Comparison of ENCODE assay signal across 8 cellular contexts in genomic region chr2:10079931-10080535, GRCh38. TPM values are rescaled to one million over a fixed set of nuclear protein-coding genes. Genes with fewer than 3 reads are reported as not detected.
DNase-seq lines count a peak whose midpoint lies in the region; ATAC-seq and TF ChIP-seq lines count a peak whose summit lies in the region.

TSS of gene CYS1 (minus strand) at chr2:10080411. CDS start at chr2:10080223, 188 bp downstream.

- POLR2A ChIA-PET in WTC11 (lab: Charles Lee), result interaction anchor here (1.0 kb wide), 1 partner anchor 15 kb away, joined by 3 read pairs; no protein-coding TSS in a partner anchor

- no peak for TF ChIP-seq EP300 in gastroesophageal sphincter (IDR thresholded peaks at IDR 0.05)

- H3K27me3 ChIP-seq in gastroesophageal sphincter (peaks cover 7% of the 10 kb centered on the region), parathyroid adenoma (ENCODE audit: control insufficient read depth, insufficient read depth, low read length) (peaks cover 2% of the 10 kb centered on the region)

- peaks cover 0 to 50% (median 7%) of the 10 kb centered on the region in 3 donors for H3K4me1 ChIP-seq in gastroesophageal sphincter
- no peaks in the 10 kb centered on the region for H3K4me1 ChIP-seq in parathyroid adenoma

- H3K27me3 Mint-ChIP-seq in activated CD8-positive, alpha-beta memory T cell treated with anti-CD3 and anti-CD28 coated beads, Interleukin-2, amount 10 ng/mL, durations not matched to agents 7 days and 5 days, result peaks cover 81% of the 10 kb centered on the region
- peaks cover 59% of the 10 kb centered on the region for H3K27me3 Mint-ChIP-seq in WTC11 (ENCODE audit: low read depth)

- no peaks in the 10 kb centered on the region for H3K36me3 Mint-ChIP-seq in activated CD8-positive, alpha-beta memory T cell treated with anti-CD3 and anti-CD28 coated beads, Interleukin-2, amount 10 ng/mL, durations not matched to agents 7 days and 5 days
- no peaks in the 10 kb centered on the region; the same call in 1 of the 2 replicates for H3K36me3 Mint-ChIP-seq in WTC11

- WGBS in gastroesophageal sphincter (ENCODE audit: low coverage in 1 of 2), 2 donors, result no CpG with 5 or more reads among the region's 88 CpGs

- peak; percentile 67 for ATAC-seq in activated CD8-positive, alpha-beta memory T cell treated with anti-CD3 and anti-CD28 coated beads, Interleukin-2, amount 10 ng/mL, durations not matched to agents 7 days and 5 days
- peak; percentile 40 for ATAC-seq in HG02885 (IDR thresholded peaks at IDR 0.05; ENCODE audit: poor library complexity, unreplicated experiment)
- peak; percentile 62 for ATAC-seq in WTC11
- peak; percentile 70 for ATAC-seq in gastroesophageal sphincter

- H3K9me3 Mint-ChIP-seq in activated CD8-positive, alpha-beta memory T cell treated with anti-CD3 and anti-CD28 coated beads, Interleukin-2, amount 10 ng/mL, durations not matched to agents 7 days and 5 days (ENCODE audit: low read depth), result no peaks in the 10 kb centered on the region
- no peaks in the 10 kb centered on the region for H3K9me3 Mint-ChIP-seq in WTC11

- peaks cover 11% of the 10 kb centered on the region for H3K4me1 Mint-ChIP-seq in activated CD8-positive, alpha-beta memory T cell treated with anti-CD3 and anti-CD28 coated beads, Interleukin-2, amount 10 ng/mL, durations not matched to agents 7 days and 5 days
- peaks cover 18% of the 10 kb centered on the region for H3K4me1 Mint-ChIP-seq in WTC11

- H2AFZ ChIP-seq in parathyroid adenoma, result peak within 1 kb of the TSS; percentile 72

- TF ChIP-seq CTCF in WTC11 (IDR thresholded peaks at IDR 0.05) (peak; percentile 36; the same call in 1 of the 2 replicates), gastroesophageal sphincter (IDR thresholded peaks at IDR 0.05) (peak in 3 of 4 experiments; percentile 36 to 45 (median 43)), parathyroid adenoma (IDR thresholded peaks at IDR 0.05) (no peak)

- H3K4me3 ChIP-seq in gastroesophageal sphincter, result peak within 1 kb of the TSS; percentile 79 to 83
- peak within 1 kb of the TSS; percentile 17 for H3K4me3 ChIP-seq in parathyroid adenoma (ENCODE audit: low read depth, low read length)

- H3K4me3 Mint-ChIP-seq in activated CD8-positive, alpha-beta memory T cell treated with anti-CD3 and anti-CD28 coated beads, Interleukin-2, amount 10 ng/mL, durations not matched to agents 7 days and 5 days, result peak within 1 kb of the TSS; percentile 61
- H3K4me3 Mint-ChIP-seq in WTC11, result peak within 1 kb of the TSS; percentile 86

- TF ChIP-seq POLR2A in gastroesophageal sphincter (IDR thresholded peaks at IDR 0.05), result peak in 1 of 2 donors; percentile 15

- CTCF ChIA-PET in activated CD8-positive, alpha-beta memory T cell treated with anti-CD3 and anti-CD28 coated beads, Interleukin-2, amount 10 ng/mL, durations not matched to agents 7 days and 5 days (lab: Charles Lee), result interaction anchor here (1.2 to 4.5 kb wide), 2 partner anchors 18 to 38 kb away, joined by 6 to 29 read pairs; no protein-coding TSS in a partner anchor
- CTCF ChIA-PET in WTC11 (lab: Charles Lee), result interaction anchor here (0.6 to 4.4 kb wide), 16 partner anchors 9 to 355 kb away, joined by 3 to 53 read pairs (median 4); no protein-coding TSS in a partner anchor

- H3K9ac ChIP-seq in parathyroid adenoma, result no peak within 1 kb of the TSS

- no peak for DNase-seq in activated CD8-positive, alpha-beta memory T cell treated with anti-CD3 and anti-CD28 coated beads, Interleukin-2, amount 10 ng/mL, durations not matched to agents 7 days and 5 days
- no peak for DNase-seq in activated CD8-positive, alpha-beta memory T cell treated with anti-CD3 and anti-CD28 coated beads for 24 hours
- DNase-seq in WTC11 (ENCODE audit: low spot score), result peak; percentile 61
- DNase-seq in NCI-H2029 (lab: John Stamatoyannopoulos, UW), result no peak
- DNase-seq in KG1 (lab: John Stamatoyannopoulos, UW), result no peak

- peak within 1 kb of the TSS; percentile 53 for H3K4me2 ChIP-seq in parathyroid adenoma (ENCODE audit: low read length)

- H3K27ac Mint-ChIP-seq in activated CD8-positive, alpha-beta memory T cell treated with anti-CD3 and anti-CD28 coated beads, Interleukin-2, amount 10 ng/mL, durations not matched to agents 7 days and 5 days, result no peak within 1 kb of the TSS
- H3K27ac Mint-ChIP-seq in WTC11, result no peak within 1 kb of the TSS

- H3K79me2 ChIP-seq in parathyroid adenoma, result no peaks in the 10 kb centered on the region

- H3K9me3 ChIP-seq in gastroesophageal sphincter, result no peaks in the 10 kb centered on the region
- no peaks in the 10 kb centered on the region for H3K9me3 ChIP-seq in parathyroid adenoma (ENCODE audit: control insufficient read depth, low read length)

- H3K27ac ChIP-seq in gastroesophageal sphincter, result peak within 1 kb of the TSS; percentile 93 to 95 (median 95)
- peak within 1 kb of the TSS; percentile 3 for H3K27ac ChIP-seq in parathyroid adenoma

- H3K36me3 ChIP-seq in gastroesophageal sphincter, result no peaks in the 10 kb centered on the region
- no peaks in the 10 kb centered on the region for H3K36me3 ChIP-seq in parathyroid adenoma (ENCODE audit: control insufficient read depth, insufficient read depth, low read length)

TF ChIP-seq in WTC11, 78 proteins besides CTCF, POLR2A, EP300 and RAD21:
- TF ChIP-seq ZNF416 (CRISPR knock-in tag; IDR thresholded peaks at IDR 0.05) (no peak), ZBTB21 (CRISPR knock-in tag; IDR thresholded peaks at IDR 0.05; ENCODE audit: borderline replicate concordance) (no peak), PRRX2 (CRISPR knock-in tag; IDR thresholded peaks at IDR 0.05) (no peak), HMGA2 (CRISPR knock-in tag; IDR thresholded peaks at IDR 0.05) (no peak), TEAD1 (CRISPR knock-in tag; IDR thresholded peaks at IDR 0.05) (no peak), PRDM15 (CRISPR knock-in tag; IDR thresholded peaks at IDR 0.05) (no peak), STAT6 (CRISPR knock-in tag; conservative IDR thresholded peaks at IDR 0.05; ENCODE audit: low read depth) (no peak), SMAD4 (CRISPR knock-in tag; IDR thresholded peaks at IDR 0.05) (no peak), ATF3 (CRISPR knock-in tag; conservative IDR thresholded peaks at IDR 0.05) (no peak), ZNF121 (CRISPR knock-in tag; IDR thresholded peaks at IDR 0.05) (no peak), OVOL2 (CRISPR knock-in tag; IDR thresholded peaks at IDR 0.05; ENCODE audit: borderline replicate concordance) (no peak), NFATC4 (CRISPR knock-in tag; IDR thresholded peaks at IDR 0.05) (no peak), IRF2 (CRISPR knock-in tag; IDR thresholded peaks at IDR 0.05; ENCODE audit: borderline replicate concordance, low read depth) (no peak), ZNF317 (CRISPR knock-in tag; IDR thresholded peaks at IDR 0.05; ENCODE audit: borderline replicate concordance, low read depth) (no peak), FOXJ3 (CRISPR knock-in tag; IDR thresholded peaks at IDR 0.05; ENCODE audit: borderline replicate concordance) (no peak)
TF ChIP-seq in WTC11: peak in this region for 0.

RNA-seq across cellular contexts. Expression of gene CYS1, which starts in this region (rescaled TPM):
- total RNA-seq in activated CD8-positive, alpha-beta memory T cell treated with anti-CD3 and anti-CD28 coated beads, Interleukin-2, amount 10 ng/mL, durations not matched to agents 7 days and 5 days, result under 1 TPM in 1 of 2 experiments, not detected in 1; 0.75 TPM
- 0.85 to 1.2 TPM (median 1.1 TPM) in 3 replicates for total RNA-seq in WTC11 (2021)
- 10 to 100 TPM in 3 of 4 donors, 1 to 10 TPM in 1; 8.6 to 50.7 (median 32.6) TPM for total RNA-seq in gastroesophageal sphincter

Comparison
In these comparisons a context has a peak if more than half of its experiments do, and no peak if none do; other contexts are left out.
1. Peak in ATAC-seq in activated CD8-positive, alpha-beta memory T cell treated with anti-CD3 and anti-CD28 coated beads, Interleukin-2, amount 10 ng/mL, durations not matched to agents 7 days and 5 days; RNA of the gene not detected or under 1 TPM.